ENCODE assay signal across 17 cellular contexts in the genomic region with DNA sequence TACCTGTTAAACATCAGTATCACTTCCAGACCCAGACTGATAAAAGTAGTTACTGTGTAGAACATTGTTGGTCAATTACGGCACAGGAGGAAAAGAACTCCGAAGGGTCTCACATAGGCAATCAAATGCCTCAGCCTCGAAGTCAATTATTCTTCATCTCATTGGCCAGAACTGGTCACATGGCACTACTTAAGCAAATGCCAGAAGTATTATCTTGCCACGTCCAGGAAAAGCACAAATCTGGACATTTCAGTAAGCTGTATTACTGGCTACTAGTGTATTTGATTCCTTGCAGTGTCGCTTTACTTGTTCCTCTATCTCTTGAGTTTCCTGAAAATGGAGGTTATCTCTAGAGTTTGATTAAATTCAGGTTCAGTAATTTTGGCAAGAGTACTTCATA. TPM values are rescaled to one million over a fixed set of nuclear protein-coding genes. Genes with fewer than 3 reads are reported as not detected.
A peak's percentile ranks its signal among the peaks of the same experiment; 100 is the strongest.
DNase-seq lines count a peak whose midpoint lies in the region; ATAC-seq and TF ChIP-seq lines count a peak whose summit lies in the region.
"Had no signal": no experiment of that assay in that cellular context is flagged by ENCODE, and none has a peak within 500 bp of the region (broad histone marks: within the 10 kb centered on the region; RNA-seq: fewer than 3 reads in every experiment).

No MANE protein-coding gene starts in this region.

- no peak overlapping the region for H2AFZ ChIP-seq in neuronal stem cell (ENCODE audit: low read length)

- no CpG with 5 or more reads among the region's 5 CpGs for WGBS in neuronal stem cell (ENCODE audit: extremely low coverage in 2 of 2, insufficient read length in 2 of 2, insufficient replicate concordance in 1 of 2), 2 donors

- no peak overlapping the region for H2BK120ac ChIP-seq in neuronal stem cell (ENCODE audit: low read depth, low read length)

- DNase-seq in activated CD8-positive, alpha-beta T cell treated with anti-CD3 and anti-CD28 coated beads, Interleukin-2, amount 10 ng/mL, durations not matched to agents 7 days and 5 days: no peak
- no peak for DNase-seq in activated CD8-positive, alpha-beta T cell treated with anti-CD3 and anti-CD28 coated beads for 36 hours
- DNase-seq in fibroblast of pulmonary artery (ENCODE audit: low read depth) (peak; percentile 20), neuronal stem cell (ENCODE audit: low spot score) (no peak), NCI-H128 (lab: John Stamatoyannopoulos, UW; ENCODE audit: unreplicated experiment) (no peak), SHP77 (lab: John Stamatoyannopoulos, UW) (no peak)
- DNase-seq: C1 segment of cervical spinal cord, DMS79 treated with DMSO at 0.1 percent for 48 hours, KG1, NCI-H1417, NCI-H187 treated with DMSO at 0.1 percent for 48 hours, NCI-H526 treated with DMSO at 0.1 percent for 48 hours had no signal

- no peak for TF ChIP-seq EP300 in Ishikawa (IDR thresholded peaks at IDR 0.05; ENCODE audit: borderline replicate concordance)

- no peak overlapping the region for H3K27ac ChIP-seq in neuronal stem cell (replicated peaks; ENCODE audit: low read length)

- no peak overlapping the region for H3K14ac ChIP-seq in neuronal stem cell (ENCODE audit: low read length)

- peak overlapping the region; percentile 83 for H4K8ac ChIP-seq in neuronal stem cell (ENCODE audit: low read depth, low read length)

- peak overlapping the region; percentile 89 for H3K27ac Mint-ChIP-seq in activated CD8-positive, alpha-beta T cell treated with anti-CD3 and anti-CD28 coated beads, Interleukin-2, amount 10 ng/mL, durations not matched to agents 7 days and 5 days
- no peak overlapping the region for H3K27ac Mint-ChIP-seq in activated CD8-positive, alpha-beta T cell treated with anti-CD3 and anti-CD28 coated beads for 36 hours

- CTCF ChIA-PET in activated CD8-positive, alpha-beta T cell treated with anti-CD3 and anti-CD28 coated beads, Interleukin-2, amount 10 ng/mL, durations not matched to agents 7 days and 5 days (lab: Charles Lee): interaction anchor here (1.4 to 2.0 kb wide), 3 partner anchors 29 to 57 kb away, joined by 3 to 7 read pairs (median 5); a partner anchor contains a TSS
- CTCF ChIA-PET in activated CD8-positive, alpha-beta T cell treated with anti-CD3 and anti-CD28 coated beads for 36 hours (lab: Charles Lee): interaction anchor here (1.3 to 1.7 kb wide), 2 partner anchors 40 to 57 kb away, joined by 5 read pairs; no protein-coding TSS in a partner anchor

- intact Hi-C loops in activated CD8-positive, alpha-beta T cell treated with anti-CD3 and anti-CD28 coated beads for 36 hours (cut with micrococcal nuclease): no loop called here

- H3K18ac ChIP-seq in neuronal stem cell (ENCODE audit: low read length): no peak overlapping the region

- peaks cover 38% of the 10 kb centered on the region for H3K4me1 Mint-ChIP-seq in activated CD8-positive, alpha-beta T cell treated with anti-CD3 and anti-CD28 coated beads, Interleukin-2, amount 10 ng/mL, durations not matched to agents 7 days and 5 days (ENCODE audit: low read depth)
- H3K4me1 Mint-ChIP-seq in activated CD8-positive, alpha-beta T cell treated with anti-CD3 and anti-CD28 coated beads for 36 hours (ENCODE audit: low read depth): peaks cover 36% of the 10 kb centered on the region

- H2BK12ac ChIP-seq in neuronal stem cell (ENCODE audit: low read length): no peak overlapping the region

- H3K9me3 Mint-ChIP-seq in activated CD8-positive, alpha-beta T cell treated with anti-CD3 and anti-CD28 coated beads, Interleukin-2, amount 10 ng/mL, durations not matched to agents 7 days and 5 days (ENCODE audit: insufficient read depth): no peaks in the 10 kb centered on the region
- H3K9me3 Mint-ChIP-seq in activated CD8-positive, alpha-beta T cell treated with anti-CD3 and anti-CD28 coated beads for 36 hours: no peaks in the 10 kb centered on the region

- no peak overlapping the region for H3K9ac ChIP-seq in neuronal stem cell (ENCODE audit: low read depth, low read length, poor library complexity)

- ATAC-seq in activated CD8-positive, alpha-beta T cell treated with anti-CD3 and anti-CD28 coated beads, Interleukin-2, amount 10 ng/mL, durations not matched to agents 7 days and 5 days: no peak
- ATAC-seq in activated CD8-positive, alpha-beta T cell treated with anti-CD3 and anti-CD28 coated beads for 36 hours: no peak
- ATAC-seq in HG03354 (IDR thresholded peaks at IDR 0.05; ENCODE audit: poor library complexity, severe bottlenecking, unreplicated experiment): no peak
- ATAC-seq: Right ventricle myocardium inferior had no signal

- TF ChIP-seq CTCF in activated CD8-positive, alpha-beta T cell treated with anti-CD3 and anti-CD28 coated beads for 36 hours (IDR thresholded peaks at IDR 0.05): no peak
- TF ChIP-seq CTCF in fibroblast of pulmonary artery (IDR thresholded peaks at IDR 0.05; ENCODE audit: low read length, missing control alignments): no peak

- H2BK5ac ChIP-seq in neuronal stem cell (ENCODE audit: low read length): no peak overlapping the region

- peaks cover 0 to 5% of the 10 kb centered on the region in 2 donors for H3K4me1 ChIP-seq in neuronal stem cell (ENCODE audit: control insufficient read depth in 2 of 2, insufficient read depth in 1 of 2, low read depth in 1 of 2, low read length in 2 of 2)

- H3K9me3 ChIP-seq in neuronal stem cell (replicated peaks in 1 of 2; ENCODE audit: control insufficient read depth in 2 of 2, insufficient read depth in 1 of 2, low read depth in 1 of 2, low read length in 2 of 2): peaks cover 0 to 15% of the 10 kb centered on the region in 2 donors

- no peak overlapping the region for H2AK5ac ChIP-seq in neuronal stem cell (ENCODE audit: low read depth, low read length)

- POLR2A ChIA-PET in activated CD8-positive, alpha-beta T cell treated with anti-CD3 and anti-CD28 coated beads, Interleukin-2, amount 10 ng/mL, durations not matched to agents 7 days and 5 days (lab: Charles Lee): interaction anchor here (0.6 to 1.8 kb wide), 2 partner anchors 27 to 759 kb away, joined by 5 read pairs; a partner anchor contains a TSS
- POLR2A ChIA-PET in activated CD8-positive, alpha-beta T cell treated with anti-CD3 and anti-CD28 coated beads for 36 hours (lab: Charles Lee): interaction anchor here (1.0 kb wide), 1 partner anchor 13 kb away, joined by 3 read pairs; no protein-coding TSS in a partner anchor

- H3K27me3 ChIP-seq in neuronal stem cell (ENCODE audit: control insufficient read depth in 3 of 3, insufficient read depth in 3 of 3, low read depth in 1 of 3, low read length in 3 of 3): no peaks in the 10 kb centered on the region

- no peak overlapping the region for H3K4me3 Mint-ChIP-seq in activated CD8-positive, alpha-beta T cell treated with anti-CD3 and anti-CD28 coated beads, Interleukin-2, amount 10 ng/mL, durations not matched to agents 7 days and 5 days
- no peak overlapping the region for H3K4me3 Mint-ChIP-seq in activated CD8-positive, alpha-beta T cell treated with anti-CD3 and anti-CD28 coated beads for 36 hours

- no peak overlapping the region for H3K4me2 ChIP-seq in neuronal stem cell (ENCODE audit: insufficient read depth, low read length, poor library complexity, severe bottlenecking)

- H3K27me3 Mint-ChIP-seq in activated CD8-positive, alpha-beta T cell treated with anti-CD3 and anti-CD28 coated beads, Interleukin-2, amount 10 ng/mL, durations not matched to agents 7 days and 5 days (ENCODE audit: low read depth): no peaks in the 10 kb centered on the region
- no peaks in the 10 kb centered on the region for H3K27me3 Mint-ChIP-seq in activated CD8-positive, alpha-beta T cell treated with anti-CD3 and anti-CD28 coated beads for 36 hours

- H3K36me3 ChIP-seq in neuronal stem cell (replicated peaks in 1 of 2; ENCODE audit: control insufficient read depth in 2 of 2, insufficient read depth in 2 of 2, low read length in 2 of 2): peaks cover 3 to 75% of the 10 kb centered on the region in 2 donors

- H3K36me3 Mint-ChIP-seq in activated CD8-positive, alpha-beta T cell treated with anti-CD3 and anti-CD28 coated beads, Interleukin-2, amount 10 ng/mL, durations not matched to agents 7 days and 5 days (ENCODE audit: low read depth): peaks cover 54% of the 10 kb centered on the region
- H3K36me3 Mint-ChIP-seq in activated CD8-positive, alpha-beta T cell treated with anti-CD3 and anti-CD28 coated beads for 36 hours (ENCODE audit: low read depth): peaks cover 26% of the 10 kb centered on the region

- no peaks in the 10 kb centered on the region for H3K79me1 ChIP-seq in neuronal stem cell (ENCODE audit: low read depth, low read length)

- H2BK15ac ChIP-seq in neuronal stem cell (ENCODE audit: low read length): no peak overlapping the region

- no peak overlapping the region for H4K91ac ChIP-seq in neuronal stem cell (ENCODE audit: low read depth, low read length, poor library complexity)

- H3K4me3 ChIP-seq in fibroblast of pulmonary artery (replicated peaks; ENCODE audit: low read depth, low read length): no peak overlapping the region
- no peak overlapping the region for H3K4me3 ChIP-seq in neuronal stem cell (ENCODE audit: low read length in 2 of 2)

- H3K4ac ChIP-seq in neuronal stem cell (ENCODE audit: low read length): no peak overlapping the region

- H3K23ac ChIP-seq in neuronal stem cell (ENCODE audit: low read depth, low read length, poor library complexity): no peak overlapping the region

- no peak for TF ChIP-seq RAD21 in Ishikawa (IDR thresholded peaks at IDR 0.05; ENCODE audit: low read depth)

RNA-seq across cellular contexts. Expression of a gene that starts 24.4 kb away (rescaled TPM):
- total RNA-seq in activated CD8-positive, alpha-beta T cell treated with anti-CD3 and anti-CD28 coated beads, Interleukin-2, amount 10 ng/mL, durations not matched to agents 7 days and 5 days: not detected
- not detected for total RNA-seq in activated CD8-positive, alpha-beta T cell treated with anti-CD3 and anti-CD28 coated beads for 36 hours
- polyA plus RNA-seq in neuronal stem cell (2013, experiment 1 of 2): 0.03 TPM
- not detected for polyA plus RNA-seq in neuronal stem cell (2013, experiment 2 of 2)
- total RNA-seq: A673, H1, Right ventricle myocardium inferior had no signal

RNA-seq across cellular contexts. Expression of a gene that starts 27.2 kb away (rescaled TPM):
- total RNA-seq in activated CD8-positive, alpha-beta T cell treated with anti-CD3 and anti-CD28 coated beads, Interleukin-2, amount 10 ng/mL, durations not matched to agents 7 days and 5 days: 10 to 100 TPM; 83.1 to 87.1 TPM
- 10 to 100 TPM; 60.5 to 63.5 TPM for total RNA-seq in activated CD8-positive, alpha-beta T cell treated with anti-CD3 and anti-CD28 coated beads for 36 hours
- 49.8 TPM for polyA plus RNA-seq in neuronal stem cell (2013, experiment 1 of 2)
- 49.9 TPM for polyA plus RNA-seq in neuronal stem cell (2013, experiment 2 of 2)

RNA-seq across cellular contexts. Expression of a gene that starts 27.8 kb away (rescaled TPM):
- total RNA-seq in activated CD8-positive, alpha-beta T cell treated with anti-CD3 and anti-CD28 coated beads, Interleukin-2, amount 10 ng/mL, durations not matched to agents 7 days and 5 days: 10 to 100 TPM; 26.3 to 26.8 TPM
- total RNA-seq in activated CD8-positive, alpha-beta T cell treated with anti-CD3 and anti-CD28 coated beads for 36 hours: 10 to 100 TPM; 26.7 to 29.6 TPM
- polyA plus RNA-seq in neuronal stem cell (2013, experiment 1 of 2): 46.8 TPM
- 45.9 TPM for polyA plus RNA-seq in neuronal stem cell (2013, experiment 2 of 2)

RNA-seq across cellular contexts. Expression of a gene that starts 28.7 kb away (rescaled TPM):
- total RNA-seq in activated CD8-positive, alpha-beta T cell treated with anti-CD3 and anti-CD28 coated beads, Interleukin-2, amount 10 ng/mL, durations not matched to agents 7 days and 5 days: 10 to 100 TPM; 14.9 to 16.3 TPM
- total RNA-seq in activated CD8-positive, alpha-beta T cell treated with anti-CD3 and anti-CD28 coated beads for 36 hours: 10 to 100 TPM; 13.2 to 15.6 TPM
- 35.2 TPM for polyA plus RNA-seq in neuronal stem cell (2013, experiment 1 of 2)
- polyA plus RNA-seq in neuronal stem cell (2013, experiment 2 of 2): 34.2 TPM
